In genomic region chr9:113484258-113484730, GRCh38 we compare ENCODE assay signal across 12 cellular contexts. TPM values are rescaled to one million over a fixed set of nuclear protein-coding genes. Genes with fewer than 3 reads are reported as not detected.
A peak's percentile ranks its signal among the peaks of the same experiment; 100 is the strongest.
DNase-seq lines count a peak whose midpoint lies in the region; ATAC-seq and TF ChIP-seq lines count a peak whose summit lies in the region.
"Had no signal": no experiment of that assay in that cellular context is flagged by ENCODE, and none has a peak within 500 bp of the region (broad histone marks: within the 10 kb centered on the region; RNA-seq: fewer than 3 reads in every experiment).

No MANE protein-coding gene starts in this region.

- H3K4me1 Mint-ChIP-seq in osteocyte (ENCODE audit: unreplicated experiment), result peaks cover 24% of the 10 kb centered on the region

- H3K9me3 Mint-ChIP-seq in osteocyte (ENCODE audit: unreplicated experiment), result no peaks in the 10 kb centered on the region

- H3K9me3 ChIP-seq in lower lobe of right lung, result no peaks in the 10 kb centered on the region
- no peaks in the 10 kb centered on the region for H3K9me3 ChIP-seq in uterus

- ATAC-seq in lower lobe of right lung, result peak in 1 of 2 donors; percentile 39
- ATAC-seq in GM19395 (IDR thresholded peaks at IDR 0.05; ENCODE audit: unreplicated experiment), result no peak
- ATAC-seq in HG02571 (IDR thresholded peaks at IDR 0.05; ENCODE audit: unreplicated experiment), result no peak

- TF ChIP-seq POLR2A in uterus (IDR thresholded peaks at IDR 0.05), result no peak

- TF ChIP-seq CTCF in lower lobe of right lung (IDR thresholded peaks at IDR 0.05) (no peak), uterus (IDR thresholded peaks at IDR 0.05) (no peak), osteocyte (IDR thresholded peaks at IDR 0.05) (no peak)

- DNase-seq in DMS 273 (lab: John Stamatoyannopoulos, UW; ENCODE audit: unreplicated experiment) (peak; percentile 8), DMS 273 treated with DMSO at 0.1 percent for 48 hours (lab: John Stamatoyannopoulos, UW) (no peak), cerebellar cortex (ENCODE audit: low spot score) (peak; percentile 21), lower lobe of right lung (peak; percentile 57), uterus (peak in 1 of 2 donors; percentile 63), osteocyte (ENCODE audit: extremely low spot score, unreplicated experiment) (no peak)
- DNase-seq: activated gamma-delta T cell; NK-92 treated with Interleukin-12 subunit alpha and Interleukin-12 subunit beta, amount 100 ng/mL, for 24 hours had no signal

- H3K27me3 Mint-ChIP-seq in osteocyte (ENCODE audit: unreplicated experiment), result no peaks in the 10 kb centered on the region

- H3K36me3 Mint-ChIP-seq in osteocyte (ENCODE audit: unreplicated experiment), result no peaks in the 10 kb centered on the region

- H3K4me1 ChIP-seq in lower lobe of right lung (peaks cover 29% of the 10 kb centered on the region), uterus (peaks cover 0 to 8% of the 10 kb centered on the region in 2 donors)

- no peak overlapping the region for H3K4me3 ChIP-seq in lower lobe of right lung
- no peak overlapping the region for H3K4me3 ChIP-seq in uterus
- H3K4me3 ChIP-seq: dorsolateral prefrontal cortex had no signal

- no peak overlapping the region for H3K4me3 Mint-ChIP-seq in osteocyte (ENCODE audit: unreplicated experiment)

- no peak overlapping the region for H3K27ac Mint-ChIP-seq in osteocyte (ENCODE audit: unreplicated experiment)

- intact Hi-C loops in lower lobe of right lung (cut with DNase I) (no loop called here), uterus (cut with DNase I; ENCODE audit: low total_unique reads) (no loop called here)

- H3K27me3 ChIP-seq in lower lobe of right lung (ENCODE audit: low read depth), result no peaks in the 10 kb centered on the region
- H3K27me3 ChIP-seq in uterus, result no peaks in the 10 kb centered on the region

- H3K27ac ChIP-seq in lower lobe of right lung (peak overlapping the region; percentile 2), uterus (peak overlapping the region; percentile 49 to 73)
- H3K27ac ChIP-seq: 22Rv1 had no signal

- H3K36me3 ChIP-seq in lower lobe of right lung (no peaks in the 10 kb centered on the region), uterus (no peaks in the 10 kb centered on the region)

RNA-seq across cellular contexts. Expression of gene RGS3, which starts 20.8 kb away (rescaled TPM):
- total RNA-seq in lower lobe of right lung (66.2 TPM), uterus (10 to 100 TPM; 16.2 to 75.6 (median 54.9) TPM), osteocyte (53.8 and 67.8 TPM in 2 replicates)

Comparison
In these comparisons a context has a peak if more than half of its experiments do, and no peak if none do; other contexts are left out.
1. DNase-seq: peak in DMS 273 (single experiment), cerebellar cortex (single experiment) and lower lobe of right lung (single experiment); none in DMS 273 treated with DMSO at 0.1 percent for 48 hours (single experiment) and osteocyte (single experiment).